Comparison of ENCODE assay signal across 1 cellular context in the genomic region with DNA sequence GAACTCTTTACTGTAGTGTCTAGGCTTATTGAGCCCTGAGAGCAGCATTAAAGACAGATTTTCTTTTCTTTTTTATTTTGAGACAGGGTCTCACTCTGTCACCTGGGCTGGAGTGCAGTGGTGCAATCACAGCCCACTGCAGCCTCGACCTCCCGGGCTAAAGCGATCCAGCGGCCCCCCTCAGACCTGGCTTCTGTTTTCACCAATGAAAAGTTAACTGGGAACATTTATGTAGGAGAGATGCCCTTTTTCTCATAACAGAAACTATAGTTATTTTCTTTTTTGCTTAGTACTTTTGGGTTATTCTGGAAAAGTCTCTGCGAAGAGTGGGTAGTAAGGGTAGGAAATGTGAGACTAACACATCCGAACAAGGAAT.
TF ChIP-seq lines count a peak whose summit lies in the region.

No MANE protein-coding gene starts in this region.

TF ChIP-seq in H1, 55 proteins besides CTCF, POLR2A, EP300 and RAD21:
- TF ChIP-seq, protein P1, sequence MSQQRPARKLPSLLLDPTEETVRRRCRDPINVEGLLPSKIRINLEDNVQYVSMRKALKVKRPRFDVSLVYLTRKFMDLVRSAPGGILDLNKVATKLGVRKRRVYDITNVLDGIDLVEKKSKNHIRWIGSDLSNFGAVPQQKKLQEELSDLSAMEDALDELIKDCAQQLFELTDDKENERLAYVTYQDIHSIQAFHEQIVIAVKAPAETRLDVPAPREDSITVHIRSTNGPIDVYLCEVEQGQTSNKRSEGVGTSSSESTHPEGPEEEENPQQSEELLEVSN (IDR thresholded peaks at IDR 0.05), result no peak
- TF ChIP-seq ZNF274 (IDR thresholded peaks at IDR 0.05; ENCODE audit: borderline replicate concordance, extremely low read depth, low read length), result no peak
- no peak for TF ChIP-seq BACH1 (IDR thresholded peaks at IDR 0.05; ENCODE audit: low read length)
- TF ChIP-seq HDAC6 (IDR thresholded peaks at IDR 0.05; ENCODE audit: low read depth, low read length), result no peak
- TF ChIP-seq RNF2 (IDR thresholded peaks at IDR 0.05; ENCODE audit: borderline replicate concordance, low read depth, low read length, missing control alignments, poor library complexity, severe bottlenecking), result no peak
- TF ChIP-seq, protein P2, sequence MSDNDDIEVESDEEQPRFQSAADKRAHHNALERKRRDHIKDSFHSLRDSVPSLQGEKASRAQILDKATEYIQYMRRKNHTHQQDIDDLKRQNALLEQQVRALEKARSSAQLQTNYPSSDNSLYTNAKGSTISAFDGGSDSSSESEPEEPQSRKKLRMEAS (IDR thresholded peaks at IDR 0.05), result no peak
- no peak for TF ChIP-seq NANOG (IDR thresholded peaks at IDR 0.05; ENCODE audit: insufficient read depth, low read depth, low read length, poor library complexity, severe bottlenecking)
- no peak for TF ChIP-seq TBP (IDR thresholded peaks at IDR 0.05; ENCODE audit: low read depth, low read length)
- no peak for TF ChIP-seq ASH2L (IDR thresholded peaks at IDR 0.05; ENCODE audit: low read length)
- TF ChIP-seq JUN (IDR thresholded peaks at IDR 0.05; ENCODE audit: low read depth, low read length), result no peak
